8 cellular contexts compared by ENCODE assay signal in the genomic region with DNA sequence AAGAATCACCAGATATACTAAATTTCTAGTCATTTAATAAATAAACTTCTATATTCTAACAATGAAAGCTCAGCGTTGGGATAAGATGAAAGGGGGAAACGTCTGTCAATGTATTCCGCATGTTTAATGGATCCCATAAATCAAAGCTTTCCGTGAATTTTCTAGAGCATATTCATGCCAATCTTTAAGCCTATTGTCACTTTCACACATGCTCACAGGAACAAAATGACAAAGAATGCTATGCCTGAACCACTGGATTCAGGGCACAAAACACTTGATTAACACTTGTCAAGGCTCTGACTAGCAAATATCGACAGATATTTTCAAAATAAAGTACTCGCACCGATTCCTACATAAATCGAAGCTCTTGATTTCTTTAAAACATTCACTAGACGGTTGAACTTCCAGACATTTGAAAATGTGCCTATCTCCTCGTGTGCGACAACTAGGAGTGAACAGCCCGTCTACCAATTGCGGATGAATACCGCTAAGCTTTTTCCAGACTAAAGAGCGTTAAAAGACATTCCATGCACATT. TPM values are rescaled to one million over a fixed set of nuclear protein-coding genes. Genes with fewer than 3 reads are reported as not detected.
DNase-seq lines count a peak whose midpoint lies in the region; ATAC-seq and TF ChIP-seq lines count a peak whose summit lies in the region.

No MANE protein-coding gene starts in this region.

- ATAC-seq in heart left ventricle (peak in 1 of 4 donors; percentile 5), Right ventricle myocardium inferior (no peak), GM21825 (IDR thresholded peaks at IDR 0.05; ENCODE audit: unreplicated experiment) (no peak), HG03097 (IDR thresholded peaks at IDR 0.05; ENCODE audit: low FRiP score, unreplicated experiment) (no peak)

- TF ChIP-seq CTCF in heart left ventricle (IDR thresholded peaks at IDR 0.05) (no peak), fibroblast of lung (conservative IDR thresholded peaks at IDR 0.05 in 1 of 2, IDR thresholded peaks at IDR 0.05 in 1 of 2; ENCODE audit: low read depth in 1 of 2, low read length in 2 of 2) (no peak), sigmoid colon (IDR thresholded peaks at IDR 0.05) (no peak)

- H3K4me3 ChIP-seq in heart left ventricle (peak overlapping the region; percentile 66 to 89 (median 81)), SJSA1 (peak overlapping the region; percentile 93), fibroblast of lung (replicated peaks in 1 of 4; ENCODE audit: control extremely low read depth in 1 of 4, insufficient read depth in 1 of 4, low read depth in 3 of 4, low read length in 4 of 4) (peak overlapping the region; percentile 47 to 97 (median 70)), sigmoid colon (peak overlapping the region; percentile 67 to 93 (median 80))

- DNase-seq in heart left ventricle (no peak), Right ventricle myocardium inferior (ENCODE audit: missing footprints) (no peak), SJSA1 (ENCODE audit: low read depth in 1 of 2, low spot score in 2 of 2) (no peak), fibroblast of lung (ENCODE audit: low read depth in 2 of 2) (no peak), sigmoid colon (no peak), EL (no peak)

- H3K4me2 ChIP-seq in fibroblast of lung (ENCODE audit: extremely low read depth, insufficient read depth, low read length), result peak overlapping the region; percentile 99

- no peak overlapping the region for H2AFZ ChIP-seq in fibroblast of lung (ENCODE audit: low read length)

- no peak for TF ChIP-seq POLR2A in heart left ventricle (IDR thresholded peaks at IDR 0.05)
- no peak for TF ChIP-seq POLR2A in sigmoid colon (IDR thresholded peaks at IDR 0.05)

- 12 to 17% (median 15%) methylated on average over 15 of the region's 15 CpGs for WGBS in heart left ventricle, 4 donors
- 2 to 6% methylated on average over 15 of the region's 15 CpGs for WGBS in sigmoid colon, 2 donors

- H3K27ac ChIP-seq in heart left ventricle (peak overlapping the region in 9 of 12 donors; percentile 92 to 96 (median 94)), SJSA1 (peak overlapping the region; percentile 91), fibroblast of lung (ENCODE audit: insufficient read depth, low read length) (peak overlapping the region; percentile 19), sigmoid colon (peak overlapping the region in 3 of 4 donors; percentile 97 to 98 (median 97))

- H3K4me1 ChIP-seq in heart left ventricle (peaks cover 0 to 72% (median 25%) of the 10 kb centered on the region in 12 donors), SJSA1 (replicated peaks) (peaks cover 10% of the 10 kb centered on the region), fibroblast of lung (ENCODE audit: control insufficient read depth, extremely low read depth, insufficient read depth, low read length) (no peaks in the 10 kb centered on the region), sigmoid colon (peaks cover 0 to 52% (median 29%) of the 10 kb centered on the region in 4 donors)

- no peak overlapping the region for H3K9ac ChIP-seq in fibroblast of lung (ENCODE audit: insufficient read depth, low read length)

- H3K36me3 ChIP-seq in heart left ventricle (no peaks in the 10 kb centered on the region), SJSA1 (peaks cover 10% of the 10 kb centered on the region), fibroblast of lung (ENCODE audit: control insufficient read depth, insufficient read depth, low read length) (no peaks in the 10 kb centered on the region), sigmoid colon (no peaks in the 10 kb centered on the region)

- H3K79me2 ChIP-seq in fibroblast of lung (ENCODE audit: control insufficient read depth, insufficient read depth, low read length), result peaks cover 56% of the 10 kb centered on the region

- no peaks in the 10 kb centered on the region for H3K9me3 ChIP-seq in heart left ventricle
- H3K9me3 ChIP-seq in SJSA1 (replicated peaks), result no peaks in the 10 kb centered on the region
- no peaks in the 10 kb centered on the region for H3K9me3 ChIP-seq in fibroblast of lung (ENCODE audit: control insufficient read depth, insufficient read depth, low read depth, low read length)
- H3K9me3 ChIP-seq in sigmoid colon, result no peaks in the 10 kb centered on the region

- TF ChIP-seq EP300 in sigmoid colon (IDR thresholded peaks at IDR 0.05), result no peak

- no peaks in the 10 kb centered on the region for H4K20me1 ChIP-seq in fibroblast of lung (ENCODE audit: control insufficient read depth, extremely low read depth, insufficient read depth, low read length)

- intact Hi-C loops in heart left ventricle (cut with DNase I) (loop anchor here in 5 of 10 donors (5.0 kb wide), 1 partner anchor 187 kb away; no protein-coding TSS in a partner anchor), Right ventricle myocardium inferior (cut with DNase I) (loop anchor here (1.0 kb wide), 1 partner anchor 275 kb away; the partner anchor contains the start of gene DCAF17), sigmoid colon (cut with DNase I) (no loop called here)

- H3K27me3 ChIP-seq in heart left ventricle (no peaks in the 10 kb centered on the region), SJSA1 (replicated peaks) (no peaks in the 10 kb centered on the region), fibroblast of lung (ENCODE audit: control insufficient read depth, insufficient read depth, low read length) (no peaks in the 10 kb centered on the region), sigmoid colon (no peaks in the 10 kb centered on the region)

RNA-seq across cellular contexts. Expression of gene TLK1, which starts 1.8 kb away (rescaled TPM):
- total RNA-seq in heart left ventricle (10 to 100 TPM; 12.1 to 41.4 (median 28.6) TPM), Right ventricle myocardium inferior (26.7 TPM), fibroblast of lung (18.2 and 29.9 TPM in 2 replicates), sigmoid colon (10 to 100 TPM; 37.9 to 60.6 (median 49.0) TPM)
- polyA plus RNA-seq in heart left ventricle (10 to 100 TPM in 1 of 2 donors, 1 to 10 TPM in 1; 7.2 to 12.0 TPM), fibroblast of lung (22.1 and 23.5 TPM in 2 replicates), sigmoid colon (10 to 100 TPM; 14.1 to 22.2 (median 18.0) TPM)
- 11.5 and 20.4 TPM in 2 replicates for total RNA-seq in SJSA1 (2014; rRNA removed; shearing (Covaris generic))
- polyA plus RNA-seq in fibroblast of lung (2012), result 21.0 and 23.1 TPM in 2 replicates
- 3.5 and 4.5 TPM in 2 replicates for polyA minus RNA-seq in fibroblast of lung (ENCODE audit: low replicate concordance)

Comparison
In these comparisons a context has a peak if more than half of its experiments do, and no peak if none do; other contexts are left out.
1. H3K27ac ChIP-seq: peak in every context shown above with its lines; median percentile 97 in sigmoid colon; 94 in heart left ventricle; 91 in SJSA1; 19 in fibroblast of lung.